2 cellular contexts compared by ENCODE assay signal in the genomic region with DNA sequence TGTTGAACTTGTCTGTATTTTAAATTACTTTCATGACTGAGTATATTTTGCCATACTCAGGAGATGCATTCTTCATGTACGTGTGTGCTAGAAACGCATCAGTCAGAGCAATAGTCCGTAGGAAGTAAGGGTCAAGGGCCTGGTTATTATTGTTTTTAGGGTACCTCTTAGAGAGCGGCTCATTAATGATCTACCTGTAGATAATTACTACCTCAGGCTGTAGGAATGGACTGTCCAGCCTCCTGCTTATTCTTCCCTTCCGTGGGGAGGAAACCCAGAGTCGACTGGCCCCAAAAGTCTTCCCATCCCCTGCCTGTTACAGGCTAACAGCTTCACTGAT.
TF ChIP-seq lines count a peak whose summit lies in the region.

No MANE protein-coding gene starts in this region.

TF ChIP-seq in A549, 52 proteins besides CTCF, POLR2A, EP300 and RAD21 (continued from another document):
- no peak for TF ChIP-seq POLR2AphosphoS2 (conservative IDR thresholded peaks at IDR 0.05; ENCODE audit: low read length)
- TF ChIP-seq ZFP36 (IDR thresholded peaks at IDR 0.05; ENCODE audit: borderline replicate concordance, partially characterized antibody), result no peak
- TF ChIP-seq ZNF302 (CRISPR knock-in tag; IDR thresholded peaks at IDR 0.05), result no peak
- TF ChIP-seq, protein P1, sequence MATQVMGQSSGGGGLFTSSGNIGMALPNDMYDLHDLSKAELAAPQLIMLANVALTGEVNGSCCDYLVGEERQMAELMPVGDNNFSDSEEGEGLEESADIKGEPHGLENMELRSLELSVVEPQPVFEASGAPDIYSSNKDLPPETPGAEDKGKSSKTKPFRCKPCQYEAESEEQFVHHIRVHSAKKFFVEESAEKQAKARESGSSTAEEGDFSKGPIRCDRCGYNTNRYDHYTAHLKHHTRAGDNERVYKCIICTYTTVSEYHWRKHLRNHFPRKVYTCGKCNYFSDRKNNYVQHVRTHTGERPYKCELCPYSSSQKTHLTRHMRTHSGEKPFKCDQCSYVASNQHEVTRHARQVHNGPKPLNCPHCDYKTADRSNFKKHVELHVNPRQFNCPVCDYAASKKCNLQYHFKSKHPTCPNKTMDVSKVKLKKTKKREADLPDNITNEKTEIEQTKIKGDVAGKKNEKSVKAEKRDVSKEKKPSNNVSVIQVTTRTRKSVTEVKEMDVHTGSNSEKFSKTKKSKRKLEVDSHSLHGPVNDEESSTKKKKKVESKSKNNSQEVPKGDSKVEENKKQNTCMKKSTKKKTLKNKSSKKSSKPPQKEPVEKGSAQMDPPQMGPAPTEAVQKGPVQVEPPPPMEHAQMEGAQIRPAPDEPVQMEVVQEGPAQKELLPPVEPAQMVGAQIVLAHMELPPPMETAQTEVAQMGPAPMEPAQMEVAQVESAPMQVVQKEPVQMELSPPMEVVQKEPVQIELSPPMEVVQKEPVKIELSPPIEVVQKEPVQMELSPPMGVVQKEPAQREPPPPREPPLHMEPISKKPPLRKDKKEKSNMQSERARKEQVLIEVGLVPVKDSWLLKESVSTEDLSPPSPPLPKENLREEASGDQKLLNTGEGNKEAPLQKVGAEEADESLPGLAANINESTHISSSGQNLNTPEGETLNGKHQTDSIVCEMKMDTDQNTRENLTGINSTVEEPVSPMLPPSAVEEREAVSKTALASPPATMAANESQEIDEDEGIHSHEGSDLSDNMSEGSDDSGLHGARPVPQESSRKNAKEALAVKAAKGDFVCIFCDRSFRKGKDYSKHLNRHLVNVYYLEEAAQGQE (IDR thresholded peaks at IDR 0.05), result no peak
- no peak for TF ChIP-seq RFX5 (IDR thresholded peaks at IDR 0.05)

TF ChIP-seq in HepG2, 621 proteins besides CTCF, POLR2A, EP300 and RAD21 (continued from another document):
- TF ChIP-seq, protein P2, sequence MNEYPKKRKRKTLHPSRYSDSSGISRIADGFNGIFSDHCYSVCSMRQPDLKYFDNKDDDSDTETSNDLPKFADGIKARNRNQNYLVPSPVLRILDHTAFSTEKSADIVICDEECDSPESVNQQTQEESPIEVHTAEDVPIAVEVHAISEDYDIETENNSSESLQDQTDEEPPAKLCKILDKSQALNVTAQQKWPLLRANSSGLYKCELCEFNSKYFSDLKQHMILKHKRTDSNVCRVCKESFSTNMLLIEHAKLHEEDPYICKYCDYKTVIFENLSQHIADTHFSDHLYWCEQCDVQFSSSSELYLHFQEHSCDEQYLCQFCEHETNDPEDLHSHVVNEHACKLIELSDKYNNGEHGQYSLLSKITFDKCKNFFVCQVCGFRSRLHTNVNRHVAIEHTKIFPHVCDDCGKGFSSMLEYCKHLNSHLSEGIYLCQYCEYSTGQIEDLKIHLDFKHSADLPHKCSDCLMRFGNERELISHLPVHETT (CRISPR knock-in tag; conservative IDR thresholded peaks at IDR 0.05), result 0 out of 2 replicates have a peak, but pooled peaks have one; percentile 19
- TF ChIP-seq ZNF780A (CRISPR knock-in tag; IDR thresholded peaks at IDR 0.05) (no peak), NRL (CRISPR knock-in tag; IDR thresholded peaks at IDR 0.05; ENCODE audit: borderline replicate concordance) (no peak), SOX5 (CRISPR knock-in tag; IDR thresholded peaks at IDR 0.05; ENCODE audit: borderline replicate concordance) (no peak), ZNF7 (CRISPR knock-in tag; IDR thresholded peaks at IDR 0.05) (no peak), ZNF577 (CRISPR knock-in tag; IDR thresholded peaks at IDR 0.05; ENCODE audit: borderline replicate concordance, low read depth) (no peak), ZNF839 (CRISPR knock-in tag; IDR thresholded peaks at IDR 0.05; ENCODE audit: borderline replicate concordance) (no peak), ZNF367 (CRISPR knock-in tag; IDR thresholded peaks at IDR 0.05; ENCODE audit: borderline replicate concordance) (no peak), SRSF1 (optimal IDR thresholded peaks at IDR 0.05; ENCODE audit: low read depth, low read length) (no peak), PCBP2 (optimal IDR thresholded peaks at IDR 0.05; ENCODE audit: low read depth, low read length, poor library complexity, severe bottlenecking) (no peak), PAX8 (CRISPR knock-in tag; IDR thresholded peaks at IDR 0.05; ENCODE audit: borderline replicate concordance) (no peak), ZNF44 (CRISPR knock-in tag; IDR thresholded peaks at IDR 0.05) (no peak), PHB2 (IDR thresholded peaks at IDR 0.05; ENCODE audit: partially characterized antibody) (no peak), ATRX (CRISPR knock-in tag; IDR thresholded peaks at IDR 0.05; ENCODE audit: borderline replicate concordance) (no peak), ZNF670 (CRISPR knock-in tag; IDR thresholded peaks at IDR 0.05; ENCODE audit: borderline replicate concordance) (0 out of 2 replicates have a peak, but pooled peaks have one; percentile 21), ZNF33A (CRISPR knock-in tag; IDR thresholded peaks at IDR 0.05; ENCODE audit: borderline replicate concordance) (0 out of 2 replicates have a peak, but pooled peaks have one; percentile 29)
- TF ChIP-seq, protein P3, sequence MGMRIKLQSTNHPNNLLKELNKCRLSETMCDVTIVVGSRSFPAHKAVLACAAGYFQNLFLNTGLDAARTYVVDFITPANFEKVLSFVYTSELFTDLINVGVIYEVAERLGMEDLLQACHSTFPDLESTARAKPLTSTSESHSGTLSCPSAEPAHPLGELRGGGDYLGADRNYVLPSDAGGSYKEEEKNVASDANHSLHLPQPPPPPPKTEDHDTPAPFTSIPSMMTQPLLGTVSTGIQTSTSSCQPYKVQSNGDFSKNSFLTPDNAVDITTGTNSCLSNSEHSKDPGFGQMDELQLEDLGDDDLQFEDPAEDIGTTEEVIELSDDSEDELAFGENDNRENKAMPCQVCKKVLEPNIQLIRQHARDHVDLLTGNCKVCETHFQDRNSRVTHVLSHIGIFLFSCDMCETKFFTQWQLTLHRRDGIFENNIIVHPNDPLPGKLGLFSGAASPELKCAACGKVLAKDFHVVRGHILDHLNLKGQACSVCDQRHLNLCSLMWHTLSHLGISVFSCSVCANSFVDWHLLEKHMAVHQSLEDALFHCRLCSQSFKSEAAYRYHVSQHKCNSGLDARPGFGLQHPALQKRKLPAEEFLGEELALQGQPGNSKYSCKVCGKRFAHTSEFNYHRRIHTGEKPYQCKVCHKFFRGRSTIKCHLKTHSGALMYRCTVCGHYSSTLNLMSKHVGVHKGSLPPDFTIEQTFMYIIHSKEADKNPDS (CRISPR knock-in tag; IDR thresholded peaks at IDR 0.05), result 0 out of 2 replicates have a peak, but pooled peaks have one; percentile 21
- TF ChIP-seq, protein P4, sequence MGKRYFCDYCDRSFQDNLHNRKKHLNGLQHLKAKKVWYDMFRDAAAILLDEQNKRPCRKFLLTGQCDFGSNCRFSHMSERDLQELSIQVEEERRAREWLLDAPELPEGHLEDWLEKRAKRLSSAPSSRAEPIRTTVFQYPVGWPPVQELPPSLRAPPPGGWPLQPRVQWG (CRISPR knock-in tag; IDR thresholded peaks at IDR 0.05; ENCODE audit: borderline replicate concordance, low read depth), result no peak
- TF ChIP-seq, protein P5, sequence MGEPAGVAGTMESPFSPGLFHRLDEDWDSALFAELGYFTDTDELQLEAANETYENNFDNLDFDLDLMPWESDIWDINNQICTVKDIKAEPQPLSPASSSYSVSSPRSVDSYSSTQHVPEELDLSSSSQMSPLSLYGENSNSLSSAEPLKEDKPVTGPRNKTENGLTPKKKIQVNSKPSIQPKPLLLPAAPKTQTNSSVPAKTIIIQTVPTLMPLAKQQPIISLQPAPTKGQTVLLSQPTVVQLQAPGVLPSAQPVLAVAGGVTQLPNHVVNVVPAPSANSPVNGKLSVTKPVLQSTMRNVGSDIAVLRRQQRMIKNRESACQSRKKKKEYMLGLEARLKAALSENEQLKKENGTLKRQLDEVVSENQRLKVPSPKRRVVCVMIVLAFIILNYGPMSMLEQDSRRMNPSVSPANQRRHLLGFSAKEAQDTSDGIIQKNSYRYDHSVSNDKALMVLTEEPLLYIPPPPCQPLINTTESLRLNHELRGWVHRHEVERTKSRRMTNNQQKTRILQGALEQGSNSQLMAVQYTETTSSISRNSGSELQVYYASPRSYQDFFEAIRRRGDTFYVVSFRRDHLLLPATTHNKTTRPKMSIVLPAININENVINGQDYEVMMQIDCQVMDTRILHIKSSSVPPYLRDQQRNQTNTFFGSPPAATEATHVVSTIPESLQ (CRISPR knock-in tag; conservative IDR thresholded peaks at IDR 0.05), result no peak
